17 cellular contexts compared by ENCODE assay signal in genomic region chr15:89113263-89113662, GRCh38. TPM values are rescaled to one million over a fixed set of nuclear protein-coding genes. Genes with fewer than 3 reads are reported as not detected.
A peak's percentile ranks its signal among the peaks of the same experiment; 100 is the strongest.
DNase-seq lines count a peak whose midpoint lies in the region; ATAC-seq and TF ChIP-seq lines count a peak whose summit lies in the region.
"Had no signal": no experiment of that assay in that cellular context is flagged by ENCODE, and none has a peak within 500 bp of the region (broad histone marks: within the 10 kb centered on the region; RNA-seq: fewer than 3 reads in every experiment).

No MANE protein-coding gene starts in this region.

- no peak overlapping the region for H3K4me3 Mint-ChIP-seq in activated CD4-positive, alpha-beta T cell treated with anti-CD3 and anti-CD28 coated beads for 36 hours
- no peak overlapping the region for H3K4me3 Mint-ChIP-seq in activated CD4-positive, alpha-beta T cell treated with anti-CD3 and anti-CD28 coated beads, Interleukin-2, amount 10 ng/mL, durations not matched to agents 7 days and 5 days
- H3K4me3 Mint-ChIP-seq: naive thymus-derived CD8-positive, alpha-beta T cell had no signal

- H3K4me3 ChIP-seq in mucosa of stomach (ENCODE audit: low read length) (no peak overlapping the region), tibial nerve (no peak overlapping the region), testis (no peak overlapping the region)
- H3K4me3 ChIP-seq: K562 had no signal

- no peaks in the 10 kb centered on the region for H3K9me3 ChIP-seq in mucosa of stomach (ENCODE audit: control insufficient read depth, low read length)
- H3K9me3 ChIP-seq in tibial nerve: no peaks in the 10 kb centered on the region
- H3K9me3 ChIP-seq in testis: no peaks in the 10 kb centered on the region

- H3K27ac ChIP-seq in cingulate gyrus (ENCODE audit: low read depth, low read length) (peak overlapping the region; percentile 90), tibial nerve (peak overlapping the region in 3 of 4 donors; percentile 57 to 77 (median 72)), testis (no peak overlapping the region)

- H3K4me1 ChIP-seq in mucosa of stomach (ENCODE audit: control insufficient read depth, insufficient read depth, low read length) (peaks cover 80% of the 10 kb centered on the region), tibial nerve (peaks cover 0 to 67% (median 37%) of the 10 kb centered on the region in 4 donors), testis (peaks cover 9% of the 10 kb centered on the region)

- H3K27me3 ChIP-seq in mucosa of stomach (ENCODE audit: control insufficient read depth, insufficient read depth, low read length): no peaks in the 10 kb centered on the region
- no peaks in the 10 kb centered on the region for H3K27me3 ChIP-seq in tibial nerve
- no peaks in the 10 kb centered on the region for H3K27me3 ChIP-seq in testis

- peaks cover 17% of the 10 kb centered on the region for H3K4me1 Mint-ChIP-seq in activated CD4-positive, alpha-beta T cell treated with anti-CD3 and anti-CD28 coated beads for 36 hours
- H3K4me1 Mint-ChIP-seq in activated CD4-positive, alpha-beta T cell treated with anti-CD3 and anti-CD28 coated beads, Interleukin-2, amount 10 ng/mL, durations not matched to agents 7 days and 5 days: peaks cover 9% of the 10 kb centered on the region

- no peak for TF ChIP-seq CTCF in tibial nerve (IDR thresholded peaks at IDR 0.05)
- no peak for TF ChIP-seq CTCF in testis (IDR thresholded peaks at IDR 0.05)

- H3K27me3 Mint-ChIP-seq in activated CD4-positive, alpha-beta T cell treated with anti-CD3 and anti-CD28 coated beads for 36 hours: no peaks in the 10 kb centered on the region
- H3K27me3 Mint-ChIP-seq in activated CD4-positive, alpha-beta T cell treated with anti-CD3 and anti-CD28 coated beads, Interleukin-2, amount 10 ng/mL, durations not matched to agents 7 days and 5 days: no peaks in the 10 kb centered on the region
- H3K27me3 Mint-ChIP-seq: naive thymus-derived CD8-positive, alpha-beta T cell had no signal

- peak overlapping the region; percentile 37 for H3K9ac ChIP-seq in mucosa of stomach (ENCODE audit: low read length)

- no peak for DNase-seq in activated CD4-positive, alpha-beta T cell treated with anti-CD3 and anti-CD28 coated beads for 36 hours
- DNase-seq in activated CD4-positive, alpha-beta T cell treated with anti-CD3 and anti-CD28 coated beads, Interleukin-2, amount 10 ng/mL, durations not matched to agents 7 days and 5 days: no peak
- DNase-seq in tibial nerve (ENCODE audit: low spot score in 2 of 2) (no peak), amniotic stem cell (lab: John Stamatoyannopoulos, UW) (no peak), testis (no peak), posterior cingulate gyrus (no peak)
- DNase-seq: 8988T; activated CD8-positive, alpha-beta memory T cell treated with anti-CD3 and anti-CD28 coated beads, Interleukin-2, amount 50 U/mL, for 48 hours; HCEC 1CT; naive thymus-derived CD8-positive, alpha-beta T cell; NCI-H2029; stimulated activated CD4-positive, alpha-beta T cell treated with anti-CD3 and anti-CD28 coated beads, Interleukin-1b, Interleukin-23, amount 100 ng/mL, for 48 hours; stimulated activated naive CD4-positive, alpha-beta T cell had no signal

- POLR2A ChIA-PET in activated CD4-positive, alpha-beta T cell treated with anti-CD3 and anti-CD28 coated beads for 36 hours (lab: Charles Lee): interaction anchor here (1.2 kb wide), 1 partner anchor 21 kb away, joined by 3 read pairs; no protein-coding TSS in a partner anchor
- POLR2A ChIA-PET in activated CD4-positive, alpha-beta T cell treated with anti-CD3 and anti-CD28 coated beads, Interleukin-2, amount 10 ng/mL, durations not matched to agents 7 days and 5 days (lab: Charles Lee): interaction anchor here (1.3 kb wide), 1 partner anchor 23 kb away, joined by 3 read pairs; no protein-coding TSS in a partner anchor

- ATAC-seq in activated CD4-positive, alpha-beta T cell treated with anti-CD3 and anti-CD28 coated beads for 36 hours: no peak
- ATAC-seq: esophagus mucosa; K562; naive thymus-derived CD8-positive, alpha-beta T cell had no signal

- peaks cover 14% of the 10 kb centered on the region for H3K36me3 ChIP-seq in mucosa of stomach (ENCODE audit: control insufficient read depth, insufficient read depth, low read length)
- H3K36me3 ChIP-seq in tibial nerve: peaks cover 0 to 12% (median 0%) of the 10 kb centered on the region in 3 donors
- H3K36me3 ChIP-seq in testis (ENCODE audit: low read depth, missing control alignments): no peaks in the 10 kb centered on the region

- intact Hi-C loops in activated CD4-positive, alpha-beta T cell treated with anti-CD3 and anti-CD28 coated beads for 36 hours (cut with DNase I, micrococcal nuclease): no loop called here
- intact Hi-C loops in testis (cut with DNase I; ENCODE audit: low total_unique reads): no loop called here
- intact Hi-C loops in posterior cingulate gyrus (cut with DNase I): no loop called here

- CTCF ChIA-PET in activated CD4-positive, alpha-beta T cell treated with anti-CD3 and anti-CD28 coated beads for 36 hours (lab: Charles Lee): interaction anchor here (0.6 to 2.2 kb wide), 13 partner anchors 9 to 488 kb away, joined by 3 to 10 read pairs (median 3); partner anchors contain the start of gene ABHD2
- CTCF ChIA-PET in activated CD4-positive, alpha-beta T cell treated with anti-CD3 and anti-CD28 coated beads, Interleukin-2, amount 10 ng/mL, durations not matched to agents 7 days and 5 days (lab: Charles Lee): no interaction called here

- H3K27ac Mint-ChIP-seq in activated CD4-positive, alpha-beta T cell treated with anti-CD3 and anti-CD28 coated beads for 36 hours: peak overlapping the region; percentile 27
- no peak overlapping the region for H3K27ac Mint-ChIP-seq in activated CD4-positive, alpha-beta T cell treated with anti-CD3 and anti-CD28 coated beads, Interleukin-2, amount 10 ng/mL, durations not matched to agents 7 days and 5 days

- no peak for TF ChIP-seq POLR2A in tibial nerve (IDR thresholded peaks at IDR 0.05)
- no peak for TF ChIP-seq POLR2A in testis (IDR thresholded peaks at IDR 0.05)

- 88 to 89% methylated on average over 3 of the region's 3 CpGs for WGBS in tibial nerve, 2 donors
- WGBS in testis, 2 donors: 96% methylated on average over 3 of the region's 3 CpGs

- H3K9me3 Mint-ChIP-seq in activated CD4-positive, alpha-beta T cell treated with anti-CD3 and anti-CD28 coated beads for 36 hours (ENCODE audit: low read depth): no peaks in the 10 kb centered on the region
- H3K9me3 Mint-ChIP-seq in activated CD4-positive, alpha-beta T cell treated with anti-CD3 and anti-CD28 coated beads, Interleukin-2, amount 10 ng/mL, durations not matched to agents 7 days and 5 days: no peaks in the 10 kb centered on the region
- H3K9me3 Mint-ChIP-seq: naive thymus-derived CD8-positive, alpha-beta T cell had no signal

- no peak for TF ChIP-seq EP300 in tibial nerve (IDR thresholded peaks at IDR 0.05)

- peaks cover 31% of the 10 kb centered on the region for H3K36me3 Mint-ChIP-seq in activated CD4-positive, alpha-beta T cell treated with anti-CD3 and anti-CD28 coated beads for 36 hours (ENCODE audit: low read depth)
- peaks cover 20% of the 10 kb centered on the region for H3K36me3 Mint-ChIP-seq in activated CD4-positive, alpha-beta T cell treated with anti-CD3 and anti-CD28 coated beads, Interleukin-2, amount 10 ng/mL, durations not matched to agents 7 days and 5 days (ENCODE audit: low read depth)

RNA-seq across cellular contexts. Expression of gene ABHD2, which starts 25.0 kb away (rescaled TPM):
- total RNA-seq in activated CD4-positive, alpha-beta T cell treated with anti-CD3 and anti-CD28 coated beads for 36 hours: 10 to 100 TPM; 41.5 to 52.1 TPM
- 10 to 100 TPM; 79.7 to 89.0 TPM for total RNA-seq in activated CD4-positive, alpha-beta T cell treated with anti-CD3 and anti-CD28 coated beads, Interleukin-2, amount 10 ng/mL, durations not matched to agents 7 days and 5 days
- total RNA-seq in tibial nerve: 10 to 100 TPM; 29.7 to 48.1 (median 35.9) TPM
- total RNA-seq in testis: 100 to 1,000 TPM in 1 of 2 donors, 10 to 100 TPM in 1; 82.5 to 109 TPM
- polyA plus RNA-seq in testis (ENCODE audit: insufficient read depth, low read depth, low replicate concordance): 214 TPM

Comparison
In these comparisons a context has a peak if more than half of its experiments do, and no peak if none do; other contexts are left out.
1. H3K27ac ChIP-seq: peak in cingulate gyrus (single experiment) and tibial nerve (3 of 4); none in testis (0 of 2).